Comparison of ENCODE assay signal across 19 cellular contexts in the genomic region with DNA sequence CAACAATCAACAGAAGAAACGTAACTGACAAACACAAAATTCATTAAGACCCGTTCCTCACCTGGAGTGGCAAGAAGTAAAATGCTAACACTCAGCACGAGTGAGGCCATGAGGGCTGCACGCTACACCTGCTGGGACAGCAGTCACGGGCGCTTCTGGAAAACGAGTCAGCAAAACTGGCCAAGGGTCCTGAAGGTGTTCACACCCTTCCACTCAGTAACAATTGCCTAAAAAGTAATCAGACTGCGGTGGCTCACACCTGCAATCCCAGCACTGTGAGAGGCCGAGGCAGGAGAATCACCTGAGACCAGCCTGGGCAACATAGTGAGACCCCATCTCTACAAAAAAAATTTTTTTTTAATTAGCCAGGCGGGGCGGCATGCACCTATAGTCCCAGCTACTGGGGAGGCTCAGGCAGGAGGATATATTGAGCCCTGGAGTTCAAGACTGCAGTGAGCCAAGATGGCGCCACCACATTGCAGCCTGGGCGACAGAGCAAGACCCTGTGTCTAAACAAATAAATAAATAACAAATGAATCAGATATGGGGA.
A peak's percentile ranks its signal among the peaks of the same experiment; 100 is the strongest.
DNase-seq lines count a peak whose midpoint lies in the region; ATAC-seq and TF ChIP-seq lines count a peak whose summit lies in the region.
"Had no signal": no experiment of that assay in that cellular context is flagged by ENCODE, and none has a peak within 500 bp of the region (broad histone marks: within the 10 kb centered on the region; RNA-seq: fewer than 3 reads in every experiment).

No MANE protein-coding gene starts in this region.

- ATAC-seq in DND-41 (ENCODE audit: insufficient read depth, low read depth) (no peak), sciatic nerve (no peak), GM21723 (IDR thresholded peaks at IDR 0.05; ENCODE audit: unreplicated experiment) (no peak)
- ATAC-seq: A549 had no signal

- no peak overlapping the region for H2AFZ ChIP-seq in DND-41 (ENCODE audit: low read depth, low read length)

- peak; percentile 3 for DNase-seq in activated naive CD4-positive, alpha-beta T cell treated with anti-CD3 and anti-CD28 coated beads, Interleukin-2, amount 50 U/mL, for 16 hours
- no peak for DNase-seq in activated naive CD4-positive, alpha-beta T cell treated with Interleukin-2 at 50 U/mL for 16 hours
- no peak for DNase-seq in DND-41
- peak; percentile 22 for DNase-seq in islet precursor cell
- DNase-seq in sciatic nerve (ENCODE audit: low spot score): peak; percentile 25
- DNase-seq in RKO (ENCODE audit: low spot score): no peak
- DNase-seq in activated CD4-positive, alpha-beta T cell treated with anti-CD3 and anti-CD28 coated beads, Interleukin-2, amount 50 U/mL, for 4 hours: no peak
- DNase-seq: CD4-positive, alpha-beta memory T cell; DMS79; H7; Karpas-422; MM.1S; NCI-H1105; NCI-H1694 treated with DMSO at 0.1 percent for 48 hours; NCI-H345; NCI-H526 treated with DMSO at 0.1 percent for 48 hours; OCI-M1 had no signal

- peaks cover 18% of the 10 kb centered on the region for H3K79me2 ChIP-seq in DND-41 (ENCODE audit: insufficient read depth, low read length)

- H3K9me3 ChIP-seq in DND-41 (ENCODE audit: insufficient read depth, low read length, severe bottlenecking): peaks cover 7% of the 10 kb centered on the region

- H3K36me3 ChIP-seq in DND-41 (ENCODE audit: insufficient read depth, low read length): peaks cover 6% of the 10 kb centered on the region; the same call in 1 of the 2 replicates

- no peak overlapping the region for H3K9ac ChIP-seq in DND-41 (ENCODE audit: low read depth, low read length)

- no peaks in the 10 kb centered on the region for H3K27me3 ChIP-seq in DND-41 (ENCODE audit: insufficient read depth, low read length, poor library complexity)

- H3K4me2 ChIP-seq in DND-41 (ENCODE audit: insufficient read depth, low read length): no peak overlapping the region
- H3K4me2 ChIP-seq: A549 had no signal

- TF ChIP-seq CTCF in DND-41 (IDR thresholded peaks at IDR 0.05; ENCODE audit: borderline replicate concordance, extremely low read depth, low read length, poor library complexity, severe bottlenecking): no peak

- H3K4me3 ChIP-seq in DND-41 (ENCODE audit: low read depth in 1 of 2, low read length in 2 of 2): no peak overlapping the region
- H3K4me3 ChIP-seq: A549 had no signal

- H3K4me1 ChIP-seq in DND-41 (ENCODE audit: insufficient read depth, low read length): peaks cover 63% of the 10 kb centered on the region
- H3K4me1 ChIP-seq: A549 had no signal

- intact Hi-C loops in sciatic nerve (cut with DNase I): no loop called here

- peak overlapping the region; percentile 76; the same call in 1 of the 2 replicates for H3K27ac ChIP-seq in DND-41 (ENCODE audit: low read length)
- H3K27ac ChIP-seq: A549 had no signal

- H4K20me1 ChIP-seq in DND-41 (ENCODE audit: insufficient read depth, low read length): peaks cover 3% of the 10 kb centered on the region; the same call in 1 of the 2 replicates

Comparison
In these comparisons a context has a peak if more than half of its experiments do, and no peak if none do; other contexts are left out.
1. DNase-seq: peak in activated naive CD4-positive, alpha-beta T cell treated with anti-CD3 and anti-CD28 coated beads, Interleukin-2, amount 50 U/mL, for 16 hours (single experiment), islet precursor cell (single experiment) and sciatic nerve (single experiment); none in activated naive CD4-positive, alpha-beta T cell treated with Interleukin-2 at 50 U/mL for 16 hours (single experiment), DND-41 (single experiment), RKO (single experiment) and activated CD4-positive, alpha-beta T cell treated with anti-CD3 and anti-CD28 coated beads, Interleukin-2, amount 50 U/mL, for 4 hours (0 of 2).